1 cellular context compared by ENCODE assay signal in genomic region chr10:49278497-49278902, GRCh38.
A peak's percentile ranks its signal among the peaks of the same experiment; 100 is the strongest.
TF ChIP-seq lines count a peak whose summit lies in the region.

No MANE protein-coding gene starts in this region.

TF ChIP-seq in K562, 482 proteins besides CTCF, POLR2A, EP300 and RAD21 (continued from another document):
- 0 out of 2 replicates have a peak, but pooled peaks have one; percentile 4 for TF ChIP-seq CCAR2 (IDR thresholded peaks at IDR 0.05; ENCODE audit: low read depth, low read length)
- TF ChIP-seq, protein P1, sequence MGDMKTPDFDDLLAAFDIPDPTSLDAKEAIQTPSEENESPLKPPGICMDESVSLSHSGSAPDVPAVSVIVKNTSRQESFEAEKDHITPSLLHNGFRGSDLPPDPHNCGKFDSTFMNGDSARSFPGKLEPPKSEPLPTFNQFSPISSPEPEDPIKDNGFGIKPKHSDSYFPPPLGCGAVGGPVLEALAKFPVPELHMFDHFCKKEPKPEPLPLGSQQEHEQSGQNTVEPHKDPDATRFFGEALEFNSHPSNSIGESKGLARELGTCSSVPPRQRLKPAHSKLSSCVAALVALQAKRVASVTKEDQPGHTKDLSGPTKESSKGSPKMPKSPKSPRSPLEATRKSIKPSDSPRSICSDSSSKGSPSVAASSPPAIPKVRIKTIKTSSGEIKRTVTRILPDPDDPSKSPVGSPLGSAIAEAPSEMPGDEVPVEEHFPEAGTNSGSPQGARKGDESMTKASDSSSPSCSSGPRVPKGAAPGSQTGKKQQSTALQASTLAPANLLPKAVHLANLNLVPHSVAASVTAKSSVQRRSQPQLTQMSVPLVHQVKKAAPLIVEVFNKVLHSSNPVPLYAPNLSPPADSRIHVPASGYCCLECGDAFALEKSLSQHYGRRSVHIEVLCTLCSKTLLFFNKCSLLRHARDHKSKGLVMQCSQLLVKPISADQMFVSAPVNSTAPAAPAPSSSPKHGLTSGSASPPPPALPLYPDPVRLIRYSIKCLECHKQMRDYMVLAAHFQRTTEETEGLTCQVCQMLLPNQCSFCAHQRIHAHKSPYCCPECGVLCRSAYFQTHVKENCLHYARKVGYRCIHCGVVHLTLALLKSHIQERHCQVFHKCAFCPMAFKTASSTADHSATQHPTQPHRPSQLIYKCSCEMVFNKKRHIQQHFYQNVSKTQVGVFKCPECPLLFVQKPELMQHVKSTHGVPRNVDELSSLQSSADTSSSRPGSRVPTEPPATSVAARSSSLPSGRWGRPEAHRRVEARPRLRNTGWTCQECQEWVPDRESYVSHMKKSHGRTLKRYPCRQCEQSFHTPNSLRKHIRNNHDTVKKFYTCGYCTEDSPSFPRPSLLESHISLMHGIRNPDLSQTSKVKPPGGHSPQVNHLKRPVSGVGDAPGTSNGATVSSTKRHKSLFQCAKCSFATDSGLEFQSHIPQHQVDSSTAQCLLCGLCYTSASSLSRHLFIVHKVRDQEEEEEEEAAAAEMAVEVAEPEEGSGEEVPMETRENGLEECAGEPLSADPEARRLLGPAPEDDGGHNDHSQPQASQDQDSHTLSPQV (IDR thresholded peaks at IDR 0.05) = 0 out of 2 replicates have a peak, but pooled peaks have one; percentile 32
